ENCODE assay signal across 17 cellular contexts in the genomic region with DNA sequence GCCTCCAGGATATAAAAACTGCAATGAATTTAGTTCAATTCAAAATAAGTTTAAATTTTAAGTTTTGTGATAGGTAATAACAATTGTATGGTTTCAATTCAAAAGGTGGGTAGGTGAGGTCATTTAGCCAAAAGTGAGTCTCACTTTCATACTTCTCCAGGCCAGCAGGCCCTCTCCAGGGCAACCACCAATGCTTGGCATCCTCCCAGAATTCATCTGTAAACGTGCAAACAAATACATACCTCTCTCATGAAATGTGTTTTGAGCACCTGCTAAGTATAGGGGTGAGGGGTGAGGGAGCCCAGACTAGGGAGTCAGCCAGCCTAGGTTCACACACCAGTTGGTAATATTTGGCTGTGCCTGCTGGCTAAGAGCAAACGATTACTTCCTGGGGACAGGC. TPM values are rescaled to one million over a fixed set of nuclear protein-coding genes. Genes with fewer than 3 reads are reported as not detected.
DNase-seq lines count a peak whose midpoint lies in the region; ATAC-seq and TF ChIP-seq lines count a peak whose summit lies in the region.
"Had no signal": no experiment of that assay in that cellular context is flagged by ENCODE, and none has a peak within 500 bp of the region (broad histone marks: within the 10 kb centered on the region; RNA-seq: fewer than 3 reads in every experiment).

No MANE protein-coding gene starts in this region.

- H3K36me3 Mint-ChIP-seq in T-helper 2 cell treated with Interferon-gamma antibody and Interleukin-4, amounts not matched to agents 5 μg/mL and 100 μg/mL, for 36 hours (ENCODE audit: low read depth), result peaks cover 2% of the 10 kb centered on the region
- H3K36me3 Mint-ChIP-seq: memory B cell had no signal

- no peak overlapping the region for H3K4me3 ChIP-seq in H7 (ENCODE audit: insufficient read depth, low read depth, low read length)
- H3K4me3 ChIP-seq: psoas muscle, smooth muscle cell had no signal

- H3K27me3 Mint-ChIP-seq in T-helper 2 cell treated with Interferon-gamma antibody and Interleukin-4, amounts not matched to agents 5 μg/mL and 100 μg/mL, for 36 hours (ENCODE audit: low read depth), result no peaks in the 10 kb centered on the region
- H3K27me3 Mint-ChIP-seq: memory B cell had no signal

- no peak overlapping the region for H3K4me3 Mint-ChIP-seq in T-helper 2 cell treated with Interferon-gamma antibody and Interleukin-4, amounts not matched to agents 5 μg/mL and 100 μg/mL, for 36 hours
- H3K4me3 Mint-ChIP-seq: activated CD4-positive, alpha-beta T cell treated with anti-CD3 and anti-CD28 coated beads, Interleukin-2, amount 10 ng/mL, durations not matched to agents 24 days and 14 days; activated naive CD4-positive, alpha-beta T cell treated with anti-CD3 and anti-CD28 coated beads for 36 hours; memory B cell; nephron; stimulated activated effector memory CD8-positive, alpha-beta T cell treated with anti-CD3 and anti-CD28 coated beads, Interleukin-12 subunit alpha, Interleukin-12 subunit beta, amount 100 ng/mL, for 72 hours had no signal

- no peaks in the 10 kb centered on the region for H3K36me3 ChIP-seq in H7 (replicated peaks; ENCODE audit: control insufficient read depth, insufficient read depth, low read length)

- H3K4me1 Mint-ChIP-seq in T-helper 2 cell treated with Interferon-gamma antibody and Interleukin-4, amounts not matched to agents 5 μg/mL and 100 μg/mL, for 36 hours (ENCODE audit: low read depth), result peaks cover 6% of the 10 kb centered on the region
- H3K4me1 Mint-ChIP-seq: nephron had no signal

- no peak for TF ChIP-seq CTCF in GM13977 (IDR thresholded peaks at IDR 0.05; ENCODE audit: extremely low read depth, insufficient read depth, missing control alignments)
- no peak for TF ChIP-seq CTCF in VCaP (conservative IDR thresholded peaks at IDR 0.05)

- no peak overlapping the region for H3K27ac Mint-ChIP-seq in T-helper 2 cell treated with Interferon-gamma antibody and Interleukin-4, amounts not matched to agents 5 μg/mL and 100 μg/mL, for 36 hours
- H3K27ac Mint-ChIP-seq: activated CD4-positive, alpha-beta T cell treated with anti-CD3 and anti-CD28 coated beads, Interleukin-2, amount 10 ng/mL, durations not matched to agents 24 days and 14 days; activated naive CD4-positive, alpha-beta T cell treated with anti-CD3 and anti-CD28 coated beads for 36 hours; memory B cell; nephron; stimulated activated effector memory CD8-positive, alpha-beta T cell treated with anti-CD3 and anti-CD28 coated beads, Interleukin-12 subunit alpha, Interleukin-12 subunit beta, amount 100 ng/mL, for 72 hours had no signal

- H3K27me3 ChIP-seq in H7 (ENCODE audit: control insufficient read depth, insufficient read depth, low read length), result peaks cover 4% of the 10 kb centered on the region; the same call in 1 of the 2 replicates

- peak overlapping the region; percentile 22 for H3K27ac ChIP-seq in VCaP
- H3K27ac ChIP-seq: psoas muscle had no signal

- peak; percentile 47 for ATAC-seq in GM19463 (IDR thresholded peaks at IDR 0.05; ENCODE audit: unreplicated experiment)
- ATAC-seq: psoas muscle; stimulated activated effector memory CD8-positive, alpha-beta T cell treated with anti-CD3 and anti-CD28 coated beads, Interleukin-12 subunit alpha, Interleukin-12 subunit beta, amount 100 ng/mL, for 72 hours had no signal

- peaks cover 3% of the 10 kb centered on the region for H3K9me3 Mint-ChIP-seq in T-helper 2 cell treated with Interferon-gamma antibody and Interleukin-4, amounts not matched to agents 5 μg/mL and 100 μg/mL, for 36 hours
- H3K9me3 Mint-ChIP-seq: activated naive CD4-positive, alpha-beta T cell treated with anti-CD3 and anti-CD28 coated beads for 36 hours; memory B cell; nephron had no signal

- peak; percentile 32 for DNase-seq in GM13977 (ENCODE audit: low spot score)
- peak; percentile 60 for DNase-seq in NCI-H1105 treated with DMSO at 0.1 percent for 48 hours (lab: John Stamatoyannopoulos, UW)
- DNase-seq in H7, result no peak
- DNase-seq in T-helper 2 cell treated with Interferon-gamma antibody and Interleukin-4, amounts not matched to agents 5 μg/mL and 100 μg/mL, for 36 hours (ENCODE audit: low spot score), result no peak
- no peak for DNase-seq in stimulated activated CD4-positive, alpha-beta T cell treated with anti-CD3 and anti-CD28 coated beads, Interleukin-4, amount 100 ng/mL, for 4 hours
- DNase-seq: activated CD4-positive, alpha-beta T cell treated with anti-CD3 and anti-CD28 coated beads, Interleukin-2, amount 10 ng/mL, durations not matched to agents 24 days and 14 days; activated naive CD4-positive, alpha-beta T cell treated with anti-CD3 and anti-CD28 coated beads for 36 hours; AML-193; KBM-7; NCI-H1436 treated with DMSO at 0.1 percent for 48 hours; psoas muscle had no signal

- in situ Hi-C loops in GM13977 (cut with MboI; ENCODE audit: low pct_unique_long_range_greater_than_20kb, low sequenced_read_pairs, unreplicated experiment), result loop anchor here (25.0 kb wide), 1 partner anchor 291 kb away; no protein-coding TSS in a partner anchor

RNA-seq across cellular contexts. Expression of gene RBSN, which starts 22.0 kb away (rescaled TPM):
- total RNA-seq in H7 (2014; rRNA removed; shearing (Covaris generic)), result 17.6 and 22.3 TPM in 2 replicates

RNA-seq across cellular contexts. Expression of gene MRPS25, which starts 55.9 kb away (rescaled TPM):
- total RNA-seq in H7 (2014; rRNA removed; shearing (Covaris generic)), result 22.0 and 25.8 TPM in 2 replicates

Comparison
In these comparisons a context has a peak if more than half of its experiments do, and no peak if none do; other contexts are left out.
1. DNase-seq: peak in GM13977 (single experiment) and NCI-H1105 treated with DMSO at 0.1 percent for 48 hours (single experiment); none in H7 (single experiment), T-helper 2 cell treated with Interferon-gamma antibody and Interleukin-4, amounts not matched to agents 5 μg/mL and 100 μg/mL, for 36 hours (single experiment) and stimulated activated CD4-positive, alpha-beta T cell treated with anti-CD3 and anti-CD28 coated beads, Interleukin-4, amount 100 ng/mL, for 4 hours (0 of 2).